In genomic region chr11:101582242-101583052, GRCh38 we compare ENCODE assay signal across 7 cellular contexts. TPM values are rescaled to one million over a fixed set of nuclear protein-coding genes. Genes with fewer than 3 reads are reported as not detected.
DNase-seq lines count a peak whose midpoint lies in the region; ATAC-seq and TF ChIP-seq lines count a peak whose summit lies in the region.

No MANE protein-coding gene starts in this region.

- TF ChIP-seq RAD21 in IMR-90 (IDR thresholded peaks at IDR 0.05; ENCODE audit: low read length): no peak

- CTCF ChIA-PET in IMR-90 (lab: Yijun Ruan, JAX): interaction anchor here (0.6 to 1.0 kb wide), 3 partner anchors 79 to 127 kb away, joined by 3 read pairs; no protein-coding TSS in a partner anchor

- 8% methylated on average over 4 of the region's 38 CpGs; no CpG with 5 or more reads in 1 of the 2 experiments for WGBS in IMR-90 (ENCODE audit: extremely low coverage in 2 of 2, insufficient read length in 1 of 2), 2 experiments
- WGBS in esophagus muscularis mucosa: 8% methylated on average over 27 of the region's 38 CpGs

- H3K4me3 ChIP-seq in IMR-90 (ENCODE audit: insufficient read depth, low read depth, low read length) (peak overlapping the region; percentile 97), esophagus muscularis mucosa (peak overlapping the region; percentile 74 to 79 (median 76)), tibial artery (peak overlapping the region; percentile 56 to 59)

- H3K23ac ChIP-seq in IMR-90 (ENCODE audit: low read depth, low read length): peak overlapping the region; percentile 83

- in situ Hi-C loops in IMR-90 (cut with MboI; ENCODE audit: low sequenced_read_pairs): loop anchor here (10.0 kb wide), 1 partner anchor 262 kb away; no protein-coding TSS in a partner anchor

- H3K27ac Mint-ChIP-seq in mesothelial cell of epicardium (no peak overlapping the region), immature natural killer cell (no peak overlapping the region)

- 0 out of 2 replicates have a peak, but pooled peaks cover 2% of the 10 kb centered on the region for H3K9me3 ChIP-seq in IMR-90 (ENCODE audit: control insufficient read depth, insufficient read depth, low read length)
- H3K9me3 ChIP-seq in esophagus muscularis mucosa: no peaks in the 10 kb centered on the region
- H3K9me3 ChIP-seq in tibial artery: no peaks in the 10 kb centered on the region

- H4K5ac ChIP-seq in IMR-90 (ENCODE audit: low read depth, low read length): peak overlapping the region; percentile 49

- TF ChIP-seq CTCF in IMR-90 (conservative IDR thresholded peaks at IDR 0.05; ENCODE audit: low read depth, low read length) (no peak), esophagus muscularis mucosa (IDR thresholded peaks at IDR 0.05) (no peak), mesothelial cell of epicardium (IDR thresholded peaks at IDR 0.05; ENCODE audit: unreplicated experiment) (no peak), tibial artery (IDR thresholded peaks at IDR 0.05) (no peak)

- peak overlapping the region; percentile 86 for H2AFZ ChIP-seq in IMR-90 (replicated peaks; ENCODE audit: low read length, poor library complexity)

- peak; percentile 65 for ATAC-seq in IMR-90 (ENCODE audit: low read depth)

- peak overlapping the region; percentile 92 for H3K9ac ChIP-seq in IMR-90 (ENCODE audit: low read depth, low read length)

- no peaks in the 10 kb centered on the region for H3K4me1 ChIP-seq in IMR-90 (ENCODE audit: control insufficient read depth, insufficient read depth, low read length)
- H3K4me1 ChIP-seq in esophagus muscularis mucosa: peaks cover 3 to 22% (median 11%) of the 10 kb centered on the region in 4 donors
- H3K4me1 ChIP-seq in tibial artery: peaks cover 0 to 16% (median 13%) of the 10 kb centered on the region in 4 donors

- H2BK15ac ChIP-seq in IMR-90 (ENCODE audit: low read depth, low read length): peak overlapping the region; percentile 37; the same call in 2 of the 3 replicates

- peak overlapping the region; percentile 80 for H3K18ac ChIP-seq in IMR-90 (ENCODE audit: low read depth, low read length)

- H3K27ac ChIP-seq in IMR-90 (ENCODE audit: insufficient read depth, low read length): peak overlapping the region; percentile 42
- peak overlapping the region; percentile 89 to 96 (median 92) for H3K27ac ChIP-seq in esophagus muscularis mucosa (replicated peaks in 1 of 4)
- H3K27ac ChIP-seq in tibial artery: peak overlapping the region in 1 of 2 donors; percentile 60

- POLR2A ChIA-PET in IMR-90 (lab: Charles Lee; ENCODE audit: unreplicated experiment): no interaction called here

- no peak for TF ChIP-seq EP300 in esophagus muscularis mucosa (IDR thresholded peaks at IDR 0.05)

- H2BK20ac ChIP-seq in IMR-90 (ENCODE audit: low read depth, low read length): peak overlapping the region; percentile 69; the same call in 1 of the 2 replicates

- H3K79me1 ChIP-seq in IMR-90 (ENCODE audit: low read depth in 1 of 2, low read length in 2 of 2): peaks cover 0 to 2% of the 10 kb centered on the region in 2 experiments; a peak in 2 of 4 replicates

- H3K4me3 Mint-ChIP-seq in mesothelial cell of epicardium (peak overlapping the region; percentile 73), immature natural killer cell (no peak overlapping the region)

- peaks cover 12% of the 10 kb centered on the region for H3K9me3 Mint-ChIP-seq in mesothelial cell of epicardium
- peaks cover 7 to 35% (median 12%) of the 10 kb centered on the region in 6 donors for H3K9me3 Mint-ChIP-seq in immature natural killer cell

- peak overlapping the region; percentile 58 for H3K56ac ChIP-seq in IMR-90 (ENCODE audit: extremely low read depth, insufficient read depth, low read length)

- H2AK5ac ChIP-seq in IMR-90 (ENCODE audit: low read depth, low read length): 0 out of 2 replicates have a peak overlapping the region, but pooled peaks have one; percentile 45

- H3K36me3 Mint-ChIP-seq in mesothelial cell of epicardium (peaks cover 6% of the 10 kb centered on the region), immature natural killer cell (peaks cover 0 to 6% (median 0%) of the 10 kb centered on the region in 3 donors)

- peak overlapping the region; percentile 77 for H3K4ac ChIP-seq in IMR-90 (ENCODE audit: low read depth, low read length)

- H2BK120ac ChIP-seq in IMR-90 (ENCODE audit: low read depth, low read length): peak overlapping the region; percentile 72

- peak overlapping the region; percentile 66 to 71; a peak in 2 of 4 replicates for H4K8ac ChIP-seq in IMR-90 (ENCODE audit: low read depth in 2 of 2, low read length in 2 of 2)

- no peak for TF ChIP-seq POLR2A in IMR-90 (IDR thresholded peaks at IDR 0.05; ENCODE audit: low read depth, low read length)
- TF ChIP-seq POLR2A in esophagus muscularis mucosa (IDR thresholded peaks at IDR 0.05; ENCODE audit: low read depth): no peak

- H3K36me3 ChIP-seq in IMR-90 (ENCODE audit: control insufficient read depth, insufficient read depth, low read length): no peaks in the 10 kb centered on the region
- no peaks in the 10 kb centered on the region for H3K36me3 ChIP-seq in esophagus muscularis mucosa
- no peaks in the 10 kb centered on the region for H3K36me3 ChIP-seq in tibial artery

- peak overlapping the region; percentile 66; the same call in 1 of the 2 replicates for H4K91ac ChIP-seq in IMR-90 (ENCODE audit: insufficient read depth, low read depth, low read length)

- no peaks in the 10 kb centered on the region for H4K20me1 ChIP-seq in IMR-90 (ENCODE audit: insufficient read depth, low read length)

- BruUV-seq in IMR-90 (replicated peaks; lab: Mats Ljungman, UMichigan): no TSS peak

- H3K4me1 Mint-ChIP-seq in mesothelial cell of epicardium (peaks cover 19% of the 10 kb centered on the region), immature natural killer cell (no peaks in the 10 kb centered on the region)

- peak; percentile 31 for DNase-seq in IMR-90
- no peak for DNase-seq in esophagus muscularis mucosa (ENCODE audit: extremely low spot score)
- peak in 1 of 2 experiments; percentile 39 for DNase-seq in mesothelial cell of epicardium (ENCODE audit: low spot score in 2 of 2, unreplicated experiment in 2 of 2)
- peak in 1 of 2 donors; percentile 57 for DNase-seq in tibial artery
- DNase-seq in LoVo (ENCODE audit: low spot score): no peak
- DNase-seq in activated CD4-positive, alpha-beta T cell treated with anti-CD3 and anti-CD28 coated beads for 48 hours: no peak
- DNase-seq in immature natural killer cell: no peak

- peak overlapping the region; percentile 79 for H3K14ac ChIP-seq in IMR-90 (replicated peaks; ENCODE audit: low read depth, low read length)

- peak overlapping the region; percentile 33 for H2AK9ac ChIP-seq in IMR-90 (replicated peaks; ENCODE audit: low read depth, low read length, poor library complexity)

- no peaks in the 10 kb centered on the region for H3K27me3 ChIP-seq in IMR-90 (ENCODE audit: control insufficient read depth, insufficient read depth, low read length)
- peaks cover 0 to 14% (median 0%) of the 10 kb centered on the region in 4 donors for H3K27me3 ChIP-seq in esophagus muscularis mucosa
- no peaks in the 10 kb centered on the region for H3K27me3 ChIP-seq in tibial artery

- intact Hi-C loops in IMR-90 (cut with micrococcal nuclease): loop anchor here (2.0 to 5.0 kb wide), 4 partner anchors 110 to 258 kb away; no protein-coding TSS in a partner anchor
- intact Hi-C loops in esophagus muscularis mucosa (cut with DNase I): loop anchor here (5.0 to 10.0 kb wide), 2 partner anchors 98 to 140 kb away; no protein-coding TSS in a partner anchor
- intact Hi-C loops in tibial artery (cut with DNase I; ENCODE audit: low total_unique reads): no loop called here

- peak overlapping the region; percentile 40 for H2BK5ac ChIP-seq in IMR-90 (ENCODE audit: low read depth, low read length, poor library complexity, severe bottlenecking)

- H3K4me2 ChIP-seq in IMR-90 (ENCODE audit: low read depth, low read length): peak overlapping the region; percentile 94

- no peaks in the 10 kb centered on the region for H3K9me1 ChIP-seq in IMR-90 (ENCODE audit: insufficient read depth, low read length)

- dilution Hi-C loops in IMR-90 (cut with HindIII; ENCODE audit: low sequenced_read_pairs, unreplicated experiment): no loop called here

- H3K27me3 Mint-ChIP-seq in mesothelial cell of epicardium (ENCODE audit: low read depth) (peaks cover 74% of the 10 kb centered on the region), immature natural killer cell (ENCODE audit: low read depth in 3 of 3) (peaks cover 1 to 9% (median 9%) of the 10 kb centered on the region in 3 donors)

TF ChIP-seq in IMR-90, 13 proteins besides CTCF, POLR2A, EP300 and RAD21 (continues in another document):
- TF ChIP-seq FOS (IDR thresholded peaks at IDR 0.05; ENCODE audit: low read depth, low read length) (no peak), RCOR1 (IDR thresholded peaks at IDR 0.05; ENCODE audit: insufficient replicate concordance, low read length) (no peak), USF2 (IDR thresholded peaks at IDR 0.05; ENCODE audit: low read depth, low read length) (no peak), CEBPB (IDR thresholded peaks at IDR 0.05; ENCODE audit: low read depth, low read length) (no peak), MXI1 (IDR thresholded peaks at IDR 0.05; ENCODE audit: borderline replicate concordance, low read depth, low read length) (no peak), MAZ (IDR thresholded peaks at IDR 0.05; ENCODE audit: borderline replicate concordance, low read depth, low read length) (no peak)
- TF ChIP-seq, protein P1, sequence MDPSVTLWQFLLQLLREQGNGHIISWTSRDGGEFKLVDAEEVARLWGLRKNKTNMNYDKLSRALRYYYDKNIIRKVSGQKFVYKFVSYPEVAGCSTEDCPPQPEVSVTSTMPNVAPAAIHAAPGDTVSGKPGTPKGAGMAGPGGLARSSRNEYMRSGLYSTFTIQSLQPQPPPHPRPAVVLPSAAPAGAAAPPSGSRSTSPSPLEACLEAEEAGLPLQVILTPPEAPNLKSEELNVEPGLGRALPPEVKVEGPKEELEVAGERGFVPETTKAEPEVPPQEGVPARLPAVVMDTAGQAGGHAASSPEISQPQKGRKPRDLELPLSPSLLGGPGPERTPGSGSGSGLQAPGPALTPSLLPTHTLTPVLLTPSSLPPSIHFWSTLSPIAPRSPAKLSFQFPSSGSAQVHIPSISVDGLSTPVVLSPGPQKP (IDR thresholded peaks at IDR 0.05; ENCODE audit: borderline replicate concordance, low read depth, low read length): no peak

RNA-seq across cellular contexts. Expression of gene TRPC6, which starts 1.4 kb away (rescaled TPM):
- total RNA-seq in IMR-90 (2012; rRNA removed) (2.3 and 3.1 TPM in 2 replicates), esophagus muscularis mucosa (10 to 100 TPM; 55.5 to 77.3 (median 65.8) TPM), mesothelial cell of epicardium (0.33 to 0.50 TPM (median 0.42 TPM) in 3 replicates)
- polyA plus RNA-seq in IMR-90 (2012; rRNA removed) (0.46 and 0.99 TPM in 2 replicates), immature natural killer cell (not detected)
- polyA plus RNA-seq in IMR-90 (2012; cell fraction: cytosol; rRNA removed): 0.05 and 0.15 TPM in 2 replicates
- polyA plus RNA-seq in IMR-90 (2012; cell fraction: nucleus; rRNA removed; ENCODE audit: low replicate concordance): 0.22 and 1.5 TPM in 2 replicates

Comparison
In these comparisons a context has a peak if more than half of its experiments do, and no peak if none do; other contexts are left out.
1. RNA of gene TRPC6, which starts 1.4 kb away (total RNA-seq): 55.5 to 77.3 TPM in esophagus muscularis mucosa; 2.3 to 3.1 TPM in IMR-90 and 0.33 to 0.50 TPM in mesothelial cell of epicardium; every median in the first group is over 10 times any median in the second.
2. Peak in every context shown above with its lines, with median percentiles within 50 percentile points of each other: H3K4me3 ChIP-seq.